Comparison of ENCODE assay signal across 13 cellular contexts in the genomic region with DNA sequence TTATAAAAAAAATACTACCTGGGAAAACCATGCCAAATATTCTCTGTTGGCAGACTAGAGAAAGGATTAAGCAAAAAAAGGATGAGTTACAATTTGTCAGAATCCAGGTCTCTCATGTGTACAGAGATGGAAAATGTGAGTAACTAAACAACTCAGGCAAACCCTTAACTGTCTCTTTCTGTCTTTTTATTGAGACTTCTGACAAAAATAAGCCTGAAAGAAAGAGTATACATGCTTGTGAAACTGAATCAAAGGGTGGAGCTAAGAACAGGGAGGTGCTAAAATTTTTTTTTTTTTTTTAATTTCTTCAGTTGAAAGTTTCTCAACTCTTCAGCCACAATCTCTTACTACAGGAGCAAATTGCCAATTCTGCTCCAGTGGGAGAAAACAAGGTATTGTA. TPM values are rescaled to one million over a fixed set of nuclear protein-coding genes. Genes with fewer than 3 reads are reported as not detected.
DNase-seq lines count a peak whose midpoint lies in the region; ATAC-seq and TF ChIP-seq lines count a peak whose summit lies in the region.
"Had no signal": no experiment of that assay in that cellular context is flagged by ENCODE, and none has a peak within 500 bp of the region (broad histone marks: within the 10 kb centered on the region; RNA-seq: fewer than 3 reads in every experiment).

A gene with protein sequence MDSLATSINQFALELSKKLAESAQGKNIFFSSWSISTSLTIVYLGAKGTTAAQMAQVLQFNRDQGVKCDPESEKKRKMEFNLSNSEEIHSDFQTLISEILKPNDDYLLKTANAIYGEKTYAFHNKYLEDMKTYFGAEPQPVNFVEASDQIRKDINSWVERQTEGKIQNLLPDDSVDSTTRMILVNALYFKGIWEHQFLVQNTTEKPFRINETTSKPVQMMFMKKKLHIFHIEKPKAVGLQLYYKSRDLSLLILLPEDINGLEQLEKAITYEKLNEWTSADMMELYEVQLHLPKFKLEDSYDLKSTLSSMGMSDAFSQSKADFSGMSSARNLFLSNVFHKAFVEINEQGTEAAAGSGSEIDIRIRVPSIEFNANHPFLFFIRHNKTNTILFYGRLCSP (plus strand): TSS at position 310 of the 400 bp plus-strand sequence. CDS start 7,553 bp downstream, outside the sequence.

- no peak within 1 kb of the TSS for H2AK5ac ChIP-seq in H9 (ENCODE audit: insufficient read length, low read length)

- H2BK15ac ChIP-seq in H9 (ENCODE audit: low read depth, low read length) = no peak within 1 kb of the TSS

- H2BK5ac ChIP-seq in H9 (ENCODE audit: insufficient read length, low read length) = no peak within 1 kb of the TSS

- H4K91ac ChIP-seq in H9 (ENCODE audit: insufficient read length, low read depth, low read length) = no peak within 1 kb of the TSS

- H3K4me1 Mint-ChIP-seq in H9 = peaks cover 7 to 11% of the 10 kb centered on the region in 2 experiments
- H3K4me1 Mint-ChIP-seq: nephron had no signal

- H4K5ac ChIP-seq in H9 (ENCODE audit: insufficient read length, low read depth, low read length) = no peak within 1 kb of the TSS

- no peak within 1 kb of the TSS for H2BK120ac ChIP-seq in H9 (ENCODE audit: low read depth, low read length, poor library complexity, severe bottlenecking)

- H4K8ac ChIP-seq in H9 (replicated peaks; ENCODE audit: insufficient read length, low read depth, low read length) = no peak within 1 kb of the TSS

- no peak within 1 kb of the TSS for H3K9ac ChIP-seq in H9 (ENCODE audit: extremely low read depth, insufficient read length, low read length)

- H3K36me3 ChIP-seq in ascending aorta = no peaks in the 10 kb centered on the region

- intact Hi-C loops in ascending aorta (cut with DNase I) = no loop called here

- H3K79me1 ChIP-seq in H9 (ENCODE audit: insufficient read depth, low read depth, low read length, poor library complexity, severe bottlenecking) = no peaks in the 10 kb centered on the region

- ATAC-seq in GM19043 (IDR thresholded peaks at IDR 0.05; ENCODE audit: low read depth, unreplicated experiment) (peak; percentile 54), HG02588 (IDR thresholded peaks at IDR 0.05; ENCODE audit: unreplicated experiment) (peak; percentile 49), HG03457 (IDR thresholded peaks at IDR 0.05; ENCODE audit: unreplicated experiment) (peak; percentile 45), omental fat pad (ENCODE audit: low FRiP score) (peak; percentile 84)
- ATAC-seq: K562 had no signal

- H3K4me3 ChIP-seq in ascending aorta = no peak within 1 kb of the TSS
- H3K4me3 ChIP-seq: K562 had no signal

- H3K27ac ChIP-seq in H9 (ENCODE audit: insufficient read length, low read depth, low read length) (no peak within 1 kb of the TSS), ascending aorta (no peak within 1 kb of the TSS)

- H3K9me3 ChIP-seq in H9 (ENCODE audit: control insufficient read depth, low read depth, low read length) = no peaks in the 10 kb centered on the region
- no peaks in the 10 kb centered on the region for H3K9me3 ChIP-seq in ascending aorta

- no peaks in the 10 kb centered on the region for H4K20me1 ChIP-seq in H9 (ENCODE audit: control insufficient read depth, insufficient read depth, insufficient read length)

- H3K36me3 Mint-ChIP-seq in H9 (ENCODE audit: insufficient read depth in 1 of 3, low read depth in 3 of 3) = peaks cover 0 to 8% (median 0%) of the 10 kb centered on the region in 3 experiments; a peak in 4 of 7 replicates

- H2BK20ac ChIP-seq in H9 (ENCODE audit: low read depth, low read length, poor library complexity, severe bottlenecking) = no peak within 1 kb of the TSS

- H3K4me2 ChIP-seq in H9 (ENCODE audit: insufficient read depth, insufficient read length, low read length) = no peak within 1 kb of the TSS

- peaks cover 0 to 11% of the 10 kb centered on the region in 2 experiments; a peak in 4 of 5 replicates for H3K9me3 Mint-ChIP-seq in H9
- H3K9me3 Mint-ChIP-seq: nephron had no signal

- H2BK12ac ChIP-seq in H9 (ENCODE audit: insufficient read length, low read depth, low read length) = no peak within 1 kb of the TSS

- no peak within 1 kb of the TSS for H3K4me3 Mint-ChIP-seq in H9
- H3K4me3 Mint-ChIP-seq: nephron had no signal

- H3K23me2 ChIP-seq in H9 (ENCODE audit: insufficient read length, low read depth, low read length, poor library complexity, severe bottlenecking) = no peaks in the 10 kb centered on the region

- H3K23ac ChIP-seq in H9 (ENCODE audit: insufficient read length, low read depth, low read length) = no peak within 1 kb of the TSS

- no peaks in the 10 kb centered on the region for H3K4me1 ChIP-seq in H9 (ENCODE audit: insufficient read depth, low read length)
- no peaks in the 10 kb centered on the region for H3K4me1 ChIP-seq in ascending aorta

- DNase-seq in omental fat pad (ENCODE audit: low spot score) (no peak), H9 (no peak), ascending aorta (ENCODE audit: low spot score in 2 of 2) (no peak), glomerular visceral epithelial cell (ENCODE audit: extremely low spot score) (no peak)
- DNase-seq: activated CD8-positive, alpha-beta memory T cell treated with anti-CD3 and anti-CD28 coated beads, Interleukin-2, amount 50 U/mL, for 4 hours; DMS79; NCI-H774; T-helper 2 cell had no signal

- H3K27me3 ChIP-seq in H9 (ENCODE audit: insufficient read depth, low read length) (no peaks in the 10 kb centered on the region), ascending aorta (no peaks in the 10 kb centered on the region)

- TF ChIP-seq CTCF in omental fat pad (IDR thresholded peaks at IDR 0.05) (no peak), H9 (conservative IDR thresholded peaks at IDR 0.05) (no peak), ascending aorta (IDR thresholded peaks at IDR 0.05) (no peak)

- no peak within 1 kb of the TSS for H3K56ac ChIP-seq in H9 (ENCODE audit: insufficient read length, low read depth, low read length)

- peaks cover 1% of the 10 kb centered on the region; the same call in 1 of the 2 replicates for H3K27me3 Mint-ChIP-seq in H9 (ENCODE audit: low read depth)

- H3T11ph ChIP-seq in H9 (ENCODE audit: low read length) = no peak within 1 kb of the TSS

- no peak within 1 kb of the TSS for H3K18ac ChIP-seq in H9 (ENCODE audit: insufficient read length, low read depth, low read length)

- H3K4ac ChIP-seq in H9 (ENCODE audit: low read depth, low read length) = no peak within 1 kb of the TSS

- no peak within 1 kb of the TSS for H3K14ac ChIP-seq in H9 (ENCODE audit: insufficient read depth, low read length)

- H3K79me2 ChIP-seq in H9 (ENCODE audit: insufficient read depth, low read length) = no peaks in the 10 kb centered on the region

- H3K27ac Mint-ChIP-seq in H9 = no peak within 1 kb of the TSS
- H3K27ac Mint-ChIP-seq: nephron had no signal

- H2AFZ ChIP-seq in H9 (ENCODE audit: low read length) = no peak within 1 kb of the TSS

RNA-seq across cellular contexts. Expression of the gene that starts here (rescaled TPM):
- total RNA-seq in omental fat pad = 1 to 10 TPM in 1 of 4 donors, under 1 TPM in 2, not detected in 1; 0.31 to 1.7 (median 0.72) TPM
- total RNA-seq in H9 (2021) = not detected in 2 replicates
- total RNA-seq in ascending aorta = not detected
- total RNA-seq: K562 had no signal
